8 cellular contexts compared by ENCODE assay signal in the genomic region with DNA sequence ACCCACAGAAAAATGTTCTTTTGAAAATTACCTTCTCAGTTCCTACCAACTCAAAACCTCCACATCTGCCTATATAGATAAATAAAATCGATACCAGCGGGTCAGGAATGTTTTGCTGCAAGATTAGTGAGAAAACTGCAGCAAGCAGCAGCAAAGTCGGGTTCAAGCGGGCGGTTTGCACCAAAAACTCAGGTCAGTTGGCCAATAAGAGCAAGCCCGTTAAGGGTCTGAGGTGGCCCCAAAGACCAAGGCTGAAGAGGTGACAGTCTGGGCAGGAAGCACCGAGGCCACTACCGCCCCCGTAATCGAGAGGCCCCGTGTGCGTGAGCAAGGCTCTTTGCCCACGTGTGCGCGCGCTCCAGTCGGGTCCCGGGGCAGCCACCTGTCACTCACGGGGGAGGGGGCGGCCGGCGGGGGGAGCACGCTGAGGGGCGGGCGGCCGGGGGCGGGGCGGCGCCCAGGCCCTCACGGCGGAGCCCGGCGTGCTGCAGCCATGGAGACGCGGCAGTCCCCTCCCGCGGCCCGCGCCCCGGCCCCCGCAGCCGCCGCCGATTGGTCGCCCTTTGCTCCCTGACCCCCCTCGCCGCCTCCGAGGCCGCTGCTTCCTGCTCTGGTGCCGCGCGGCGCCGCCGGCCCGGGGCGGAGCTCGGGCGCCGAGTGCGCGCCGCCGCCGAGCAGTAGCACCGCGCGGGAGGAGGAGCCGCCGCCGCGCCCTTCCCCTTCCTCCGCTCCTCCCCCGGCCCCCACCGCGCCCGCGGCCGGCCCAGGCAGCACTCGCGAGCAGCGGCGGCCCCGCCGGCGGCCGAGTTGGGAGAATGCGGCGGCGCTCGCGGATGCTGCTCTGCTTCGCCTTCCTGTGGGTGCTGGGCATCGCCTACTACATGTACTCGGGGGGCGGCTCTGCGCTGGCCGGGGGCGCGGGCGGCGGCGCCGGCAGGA. TPM values are rescaled to one million over a fixed set of nuclear protein-coding genes. Genes with fewer than 3 reads are reported as not detected.
DNase-seq lines count a peak whose midpoint lies in the region; ATAC-seq, FAIRE-seq and TF ChIP-seq lines count a peak whose summit lies in the region.

A gene (plus strand): TSS at position 773 of the 939 bp plus-strand sequence. CDS start 43 bp downstream, at position 816.

- peak within 1 kb of the TSS; percentile 81 for H3K9ac ChIP-seq in smooth muscle cell (ENCODE audit: low read depth)

- H3K27ac Mint-ChIP-seq in WTC11, result peak within 1 kb of the TSS; percentile 68

- DNase-seq in AG08396 (ENCODE audit: low spot score) (peak; percentile 98), NCI-H345 (lab: John Stamatoyannopoulos, UW) (peak; percentile 89), WTC11 (ENCODE audit: low spot score) (peak; percentile 90), bronchial epithelial cell (ENCODE audit: low read depth) (peak; percentile 64), iPS-NIHi7 (ENCODE audit: extremely low spot score) (peak; percentile 100), smooth muscle cell (lab: John Stamatoyannopoulos, UW; ENCODE audit: unreplicated experiment) (peak; percentile 48)

- peak within 1 kb of the TSS; percentile 96 for H3K4me2 ChIP-seq in smooth muscle cell

- WGBS in smooth muscle cell (ENCODE audit: low lambda C conversion rate), result 3% methylated on average over 41 of the region's 104 CpGs

- H3K27me3 Mint-ChIP-seq in WTC11 (ENCODE audit: low read depth), result peaks cover 12% of the 10 kb centered on the region

- H3K9me3 Mint-ChIP-seq in WTC11, result peaks cover 15% of the 10 kb centered on the region

- TF ChIP-seq CTCF in WTC11 (IDR thresholded peaks at IDR 0.05) (no peak), bronchial epithelial cell (IDR thresholded peaks at IDR 0.05; ENCODE audit: insufficient read depth, low read length, severe bottlenecking) (no peak), smooth muscle cell (IDR thresholded peaks at IDR 0.05; ENCODE audit: borderline replicate concordance, insufficient read depth, poor library complexity, severe bottlenecking) (no peak)

- H2AFZ ChIP-seq in smooth muscle cell (ENCODE audit: low read depth), result peak within 1 kb of the TSS; percentile 76

- H3K27me3 ChIP-seq in bronchial epithelial cell (ENCODE audit: control insufficient read depth, insufficient read depth, low read length) (no peaks in the 10 kb centered on the region), smooth muscle cell (ENCODE audit: low read depth) (no peaks in the 10 kb centered on the region)

- peak within 1 kb of the TSS; percentile 73 for H3K4me3 ChIP-seq in bronchial epithelial cell (ENCODE audit: low read depth, low read length)
- peak within 1 kb of the TSS; percentile 70 for H3K4me3 ChIP-seq in smooth muscle cell

- H3K36me3 ChIP-seq in bronchial epithelial cell (ENCODE audit: control insufficient read depth, insufficient read depth, low read length), result no peaks in the 10 kb centered on the region
- H3K36me3 ChIP-seq in smooth muscle cell (ENCODE audit: low read depth), result no peaks in the 10 kb centered on the region

- peak; percentile 87 for ATAC-seq in HG03159 (IDR thresholded peaks at IDR 0.05; ENCODE audit: unreplicated experiment)
- ATAC-seq in WTC11, result peak; percentile 92

- peak within 1 kb of the TSS; percentile 83 for H3K4me3 Mint-ChIP-seq in WTC11

- peak; percentile 90 for TF ChIP-seq POLR2A in GM18951 (IDR thresholded peaks at IDR 0.05; ENCODE audit: extremely low read depth, insufficient read depth, insufficient read length)

- H3K9me3 ChIP-seq in smooth muscle cell (replicated peaks; ENCODE audit: low read depth), result no peaks in the 10 kb centered on the region

- POLR2A ChIA-PET in WTC11 (lab: Charles Lee), result no interaction called here

- in situ Hi-C loops in GM18951 (cut with MboI; ENCODE audit: low sequenced_read_pairs, unreplicated experiment), result no loop called here

- peaks cover 44% of the 10 kb centered on the region for H3K4me1 Mint-ChIP-seq in WTC11

- peaks cover 14% of the 10 kb centered on the region for H3F3A ChIP-seq in smooth muscle cell (ENCODE audit: low read depth)

- H3K36me3 Mint-ChIP-seq in WTC11, result peaks cover 10% of the 10 kb centered on the region

- peaks cover 43% of the 10 kb centered on the region for H3K79me2 ChIP-seq in smooth muscle cell (ENCODE audit: low read depth)

- CTCF ChIA-PET in WTC11 (lab: Charles Lee), result interaction anchor here (0.5 to 0.8 kb wide), 2 partner anchors 35 to 685 kb away, joined by 3 to 6 read pairs; no protein-coding TSS in a partner anchor

- no peak for FAIRE-seq in bronchial epithelial cell (lab: Jason Lieb, UNC)

- peaks cover 40% of the 10 kb centered on the region for H4K20me1 ChIP-seq in smooth muscle cell (ENCODE audit: low read depth)

- peak within 1 kb of the TSS; percentile 65 for H3K27ac ChIP-seq in smooth muscle cell (ENCODE audit: low read depth)

- peaks cover 26% of the 10 kb centered on the region for H3K4me1 ChIP-seq in smooth muscle cell (ENCODE audit: low read depth)

TF ChIP-seq in WTC11, 78 proteins besides CTCF, POLR2A, EP300 and RAD21 (continues in another document):
- TF ChIP-seq ZNF121 (CRISPR knock-in tag; IDR thresholded peaks at IDR 0.05) (no peak), CBFB (CRISPR knock-in tag; IDR thresholded peaks at IDR 0.05; ENCODE audit: low read depth) (peak; percentile 82; the same call in 1 of the 2 replicates), NFYB (CRISPR knock-in tag; conservative IDR thresholded peaks at IDR 0.05; ENCODE audit: low read depth) (peak; percentile 47; the same call in 1 of the 2 replicates), ZNF671 (CRISPR knock-in tag; IDR thresholded peaks at IDR 0.05) (no peak), TEAD1 (CRISPR knock-in tag; IDR thresholded peaks at IDR 0.05) (0 out of 2 replicates have a peak, but pooled peaks have one; percentile 20), CREM (CRISPR knock-in tag; IDR thresholded peaks at IDR 0.05) (0 out of 2 replicates have a peak, but pooled peaks have one; percentile 56)
- TF ChIP-seq, protein P1, sequence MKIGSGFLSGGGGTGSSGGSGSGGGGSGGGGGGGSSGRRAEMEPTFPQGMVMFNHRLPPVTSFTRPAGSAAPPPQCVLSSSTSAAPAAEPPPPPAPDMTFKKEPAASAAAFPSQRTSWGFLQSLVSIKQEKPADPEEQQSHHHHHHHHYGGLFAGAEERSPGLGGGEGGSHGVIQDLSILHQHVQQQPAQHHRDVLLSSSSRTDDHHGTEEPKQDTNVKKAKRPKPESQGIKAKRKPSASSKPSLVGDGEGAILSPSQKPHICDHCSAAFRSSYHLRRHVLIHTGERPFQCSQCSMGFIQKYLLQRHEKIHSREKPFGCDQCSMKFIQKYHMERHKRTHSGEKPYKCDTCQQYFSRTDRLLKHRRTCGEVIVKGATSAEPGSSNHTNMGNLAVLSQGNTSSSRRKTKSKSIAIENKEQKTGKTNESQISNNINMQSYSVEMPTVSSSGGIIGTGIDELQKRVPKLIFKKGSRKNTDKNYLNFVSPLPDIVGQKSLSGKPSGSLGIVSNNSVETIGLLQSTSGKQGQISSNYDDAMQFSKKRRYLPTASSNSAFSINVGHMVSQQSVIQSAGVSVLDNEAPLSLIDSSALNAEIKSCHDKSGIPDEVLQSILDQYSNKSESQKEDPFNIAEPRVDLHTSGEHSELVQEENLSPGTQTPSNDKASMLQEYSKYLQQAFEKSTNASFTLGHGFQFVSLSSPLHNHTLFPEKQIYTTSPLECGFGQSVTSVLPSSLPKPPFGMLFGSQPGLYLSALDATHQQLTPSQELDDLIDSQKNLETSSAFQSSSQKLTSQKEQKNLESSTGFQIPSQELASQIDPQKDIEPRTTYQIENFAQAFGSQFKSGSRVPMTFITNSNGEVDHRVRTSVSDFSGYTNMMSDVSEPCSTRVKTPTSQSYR (CRISPR knock-in tag; IDR thresholded peaks at IDR 0.05), result no peak
- TF ChIP-seq, protein P2, sequence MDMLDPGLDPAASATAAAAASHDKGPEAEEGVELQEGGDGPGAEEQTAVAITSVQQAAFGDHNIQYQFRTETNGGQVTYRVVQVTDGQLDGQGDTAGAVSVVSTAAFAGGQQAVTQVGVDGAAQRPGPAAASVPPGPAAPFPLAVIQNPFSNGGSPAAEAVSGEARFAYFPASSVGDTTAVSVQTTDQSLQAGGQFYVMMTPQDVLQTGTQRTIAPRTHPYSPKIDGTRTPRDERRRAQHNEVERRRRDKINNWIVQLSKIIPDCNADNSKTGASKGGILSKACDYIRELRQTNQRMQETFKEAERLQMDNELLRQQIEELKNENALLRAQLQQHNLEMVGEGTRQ (CRISPR knock-in tag; IDR thresholded peaks at IDR 0.05), result 0 out of 2 replicates have a peak, but pooled peaks have one; percentile 5
- TF ChIP-seq, protein P3, sequence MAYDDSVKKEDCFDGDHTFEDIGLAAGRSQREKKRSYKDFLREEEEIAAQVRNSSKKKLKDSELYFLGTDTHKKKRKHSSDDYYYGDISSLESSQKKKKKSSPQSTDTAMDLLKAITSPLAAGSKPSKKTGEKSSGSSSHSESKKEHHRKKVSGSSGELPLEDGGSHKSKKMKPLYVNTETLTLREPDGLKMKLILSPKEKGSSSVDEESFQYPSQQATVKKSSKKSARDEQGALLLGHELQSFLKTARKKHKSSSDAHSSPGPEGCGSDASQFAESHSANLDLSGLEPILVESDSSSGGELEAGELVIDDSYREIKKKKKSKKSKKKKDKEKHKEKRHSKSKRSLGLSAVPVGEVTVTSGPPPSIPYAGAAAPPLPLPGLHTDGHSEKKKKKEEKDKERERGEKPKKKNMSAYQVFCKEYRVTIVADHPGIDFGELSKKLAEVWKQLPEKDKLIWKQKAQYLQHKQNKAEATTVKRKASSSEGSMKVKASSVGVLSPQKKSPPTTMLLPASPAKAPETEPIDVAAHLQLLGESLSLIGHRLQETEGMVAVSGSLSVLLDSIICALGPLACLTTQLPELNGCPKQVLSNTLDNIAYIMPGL (CRISPR knock-in tag; IDR thresholded peaks at IDR 0.05), result peak; percentile 39; the same call in 1 of the 2 replicates
- TF ChIP-seq, protein P4, sequence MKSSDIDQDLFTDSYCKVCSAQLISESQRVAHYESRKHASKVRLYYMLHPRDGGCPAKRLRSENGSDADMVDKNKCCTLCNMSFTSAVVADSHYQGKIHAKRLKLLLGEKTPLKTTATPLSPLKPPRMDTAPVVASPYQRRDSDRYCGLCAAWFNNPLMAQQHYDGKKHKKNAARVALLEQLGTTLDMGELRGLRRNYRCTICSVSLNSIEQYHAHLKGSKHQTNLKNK (CRISPR knock-in tag; IDR thresholded peaks at IDR 0.05), result no peak
- TF ChIP-seq, protein P5, sequence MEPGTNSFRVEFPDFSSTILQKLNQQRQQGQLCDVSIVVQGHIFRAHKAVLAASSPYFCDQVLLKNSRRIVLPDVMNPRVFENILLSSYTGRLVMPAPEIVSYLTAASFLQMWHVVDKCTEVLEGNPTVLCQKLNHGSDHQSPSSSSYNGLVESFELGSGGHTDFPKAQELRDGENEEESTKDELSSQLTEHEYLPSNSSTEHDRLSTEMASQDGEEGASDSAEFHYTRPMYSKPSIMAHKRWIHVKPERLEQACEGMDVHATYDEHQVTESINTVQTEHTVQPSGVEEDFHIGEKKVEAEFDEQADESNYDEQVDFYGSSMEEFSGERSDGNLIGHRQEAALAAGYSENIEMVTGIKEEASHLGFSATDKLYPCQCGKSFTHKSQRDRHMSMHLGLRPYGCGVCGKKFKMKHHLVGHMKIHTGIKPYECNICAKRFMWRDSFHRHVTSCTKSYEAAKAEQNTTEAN (CRISPR knock-in tag; IDR thresholded peaks at IDR 0.05), result 0 out of 2 replicates have a peak, but pooled peaks have one; percentile 53

RNA-seq across cellular contexts. Expression of the gene that starts here (rescaled TPM):
- total RNA-seq in WTC11 (2021) (74.8 to 84.6 TPM (median 81.9 TPM) in 3 replicates), bronchial epithelial cell (31.9 and 37.4 TPM in 2 replicates), smooth muscle cell (76.4 and 91.0 TPM in 2 replicates)
- 152 and 162 TPM in 2 replicates for polyA plus RNA-seq in smooth muscle cell

Comparison
In these comparisons a context has a peak if more than half of its experiments do, and no peak if none do; other contexts are left out.
1. Peak in every context shown above with its lines: DNase-seq, ATAC-seq, H3K4me3 ChIP-seq and H3K27ac ChIP-seq.
2. DNase-seq: peak in every context shown above with its lines; median percentile 100 in iPS-NIHi7; 98 in AG08396; 90 in WTC11; 89 in NCI-H345; 64 in bronchial epithelial cell; 48 in smooth muscle cell.